39 cellular contexts compared by ENCODE assay signal in the genomic region with DNA sequence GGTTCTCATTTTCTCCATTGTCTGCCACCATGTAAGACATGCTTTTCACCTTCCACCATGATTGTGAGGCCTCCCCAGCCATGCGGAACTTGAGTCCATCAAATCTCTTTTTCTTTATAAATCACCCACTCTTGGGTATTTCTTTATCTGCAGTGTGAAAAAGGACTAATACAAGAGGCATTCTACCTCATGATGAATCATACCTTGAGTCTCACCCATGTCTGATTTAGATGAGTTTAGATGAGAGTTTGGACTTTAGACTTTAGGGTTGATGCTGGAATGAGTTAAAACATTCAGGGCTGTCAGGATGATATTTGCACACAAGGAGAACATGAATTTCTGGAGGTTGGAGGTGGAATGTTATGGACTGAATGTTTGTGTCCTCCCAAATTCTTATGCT.
"Had no signal": no experiment of that assay in that cellular context is flagged by ENCODE, and none has a peak within 500 bp of the region (broad histone marks: within the 10 kb centered on the region; RNA-seq: fewer than 3 reads in every experiment).

No MANE protein-coding gene starts in this region.

- ATAC-seq: activated CD8-positive, alpha-beta T cell treated with anti-CD3 and anti-CD28 coated beads for 36 hours; activated naive CD4-positive, alpha-beta T cell treated with anti-CD3 and anti-CD28 coated beads, Interleukin-2, amount 50 U/mL, for 72 hours; activated T-cell treated with anti-CD3 and anti-CD28 coated beads, Interleukin-2, amount 50 U/mL, for 4 hours; activated T-cell treated with anti-CD3 and anti-CD28 coated beads, Interleukin-2, amount 50 U/mL, for 72 hours; activated T-helper 17 cell treated with anti-CD3 and anti-CD28 coated beads, Interleukin-2, amount 50 U/mL, for 72 hours; body of pancreas had no signal

- H3K36me3 Mint-ChIP-seq: activated CD4-positive, alpha-beta memory T cell treated with anti-CD3 and anti-CD28 coated beads for 36 hours; activated naive CD8-positive, alpha-beta T cell treated with anti-CD3 and anti-CD28 coated beads for 36 hours had no signal

- H3K27me3 ChIP-seq: adrenal gland, body of pancreas, brain microvascular endothelial cell, breast epithelium, cardiac muscle cell had no signal

- H3K4me3 Mint-ChIP-seq: activated B cell treated with CpG ODN at 0.5 μM for 24 hours; activated CD4-positive, alpha-beta memory T cell treated with anti-CD3 and anti-CD28 coated beads for 36 hours; activated CD4-positive, alpha-beta T cell treated with anti-CD3 and anti-CD28 coated beads, Interleukin-2, amount 10 ng/mL, durations not matched to agents 24 days and 14 days; activated CD8-positive, alpha-beta T cell treated with anti-CD3 and anti-CD28 coated beads for 36 hours; activated naive CD4-positive, alpha-beta T cell treated with anti-CD3 and anti-CD28 coated beads for 36 hours; activated naive CD8-positive, alpha-beta T cell treated with anti-CD3 and anti-CD28 coated beads for 36 hours; activated T-cell treated with anti-CD3 and anti-CD28 coated beads, Interleukin-2, amount 50 U/mL, for 4 hours; activated T-cell treated with anti-CD3 and anti-CD28 coated beads, Interleukin-2, amount 50 U/mL, for 72 hours; activated T-helper 1 cell treated with anti-CD3 and anti-CD28 coated beads, Interleukin-12 subunit alpha, Interleukin-12 subunit beta, Interleukin-2, Interleukin-4 antibody, amounts not matched to agents 30 ng/mL and 10 ng/mL and 1 ng/mL, durations not matched to agents 14 hours and 24 hours and 36 hours; activated T-helper 17 cell treated with anti-CD3 and anti-CD28 coated beads, Interleukin-2, amount 50 U/mL, for 72 hours; central memory CD8-positive, alpha-beta T cell; T-helper 1 cell treated with Interleukin-12 subunit alpha and Interleukin-12 subunit beta and Interleukin-4 antibody, amounts not matched to agents 30 μg/mL and 1 μg/mL, for 36 hours; T-helper 2 cell treated with Interferon-gamma antibody and Interleukin-4, amounts not matched to agents 5 μg/mL and 100 μg/mL, for 36 hours had no signal

- H3K27ac Mint-ChIP-seq: activated B cell treated with CpG ODN at 0.5 μM for 24 hours; activated CD4-positive, alpha-beta memory T cell treated with anti-CD3 and anti-CD28 coated beads for 36 hours; activated CD4-positive, alpha-beta T cell treated with anti-CD3 and anti-CD28 coated beads, Interleukin-2, amount 10 ng/mL, durations not matched to agents 24 days and 14 days; activated CD8-positive, alpha-beta T cell treated with anti-CD3 and anti-CD28 coated beads for 36 hours; activated naive CD4-positive, alpha-beta T cell treated with anti-CD3 and anti-CD28 coated beads for 36 hours; activated naive CD4-positive, alpha-beta T cell treated with anti-CD3 and anti-CD28 coated beads, Interleukin-2, amount 50 U/mL, for 72 hours; activated naive CD8-positive, alpha-beta T cell treated with anti-CD3 and anti-CD28 coated beads for 36 hours; activated T-cell treated with anti-CD3 and anti-CD28 coated beads, Interleukin-2, amount 50 U/mL, for 72 hours; activated T-helper 1 cell treated with anti-CD3 and anti-CD28 coated beads, Interleukin-12 subunit alpha, Interleukin-12 subunit beta, Interleukin-2, Interleukin-4 antibody, amounts not matched to agents 30 ng/mL and 10 ng/mL and 1 ng/mL, durations not matched to agents 14 hours and 24 hours and 36 hours; activated T-helper 17 cell treated with anti-CD3 and anti-CD28 coated beads, Interleukin-2, amount 50 U/mL, for 72 hours; T-helper 1 cell treated with Interleukin-12 subunit alpha and Interleukin-12 subunit beta and Interleukin-4 antibody, amounts not matched to agents 30 μg/mL and 1 μg/mL, for 36 hours; T-helper 2 cell treated with Interferon-gamma antibody and Interleukin-4, amounts not matched to agents 5 μg/mL and 100 μg/mL, for 36 hours had no signal

- H3K27me3 Mint-ChIP-seq: activated B cell treated with CpG ODN at 0.5 μM for 24 hours; activated CD4-positive, alpha-beta memory T cell treated with anti-CD3 and anti-CD28 coated beads for 36 hours; activated CD4-positive, alpha-beta T cell treated with anti-CD3 and anti-CD28 coated beads, Interleukin-2, amount 10 ng/mL, durations not matched to agents 24 days and 14 days; activated CD8-positive, alpha-beta T cell treated with anti-CD3 and anti-CD28 coated beads for 36 hours; activated naive CD8-positive, alpha-beta T cell treated with anti-CD3 and anti-CD28 coated beads for 36 hours; activated T-helper 17 cell treated with anti-CD3 and anti-CD28 coated beads, Interleukin-2, amount 50 U/mL, for 72 hours; central memory CD8-positive, alpha-beta T cell had no signal

- FAIRE-seq: TTC549 had no signal

- H3K36me3 ChIP-seq: adrenal gland, brain microvascular endothelial cell, breast epithelium, cardiac muscle cell had no signal

- H3K9me3 ChIP-seq: adrenal gland, body of pancreas, breast epithelium had no signal

- H3K27ac ChIP-seq: adrenal gland, body of pancreas, brain microvascular endothelial cell, breast epithelium, cardiac muscle cell, VCaP had no signal

- DNase-seq: activated B cell treated with CpG ODN at 0.5 μM for 24 hours; activated CD4-positive, alpha-beta memory T cell treated with anti-CD3 and anti-CD28 coated beads for 36 hours; activated CD4-positive, alpha-beta T cell treated with anti-CD3 and anti-CD28 coated beads for 4 hours; activated CD4-positive, alpha-beta T cell treated with anti-CD3 and anti-CD28 coated beads, Interleukin-2, amount 10 ng/mL, durations not matched to agents 24 days and 14 days; activated CD4-positive, alpha-beta T cell treated with anti-CD3 and anti-CD28 coated beads, Interleukin-2, amount 50 U/mL, for 1 hour; activated CD4-positive, alpha-beta T cell treated with anti-CD3 and anti-CD28 coated beads, Interleukin-2, amount 50 U/mL, for 4 hours; activated CD4-positive, CD25-positive, alpha-beta regulatory T cell treated with anti-CD3 and anti-CD28 coated beads, Interleukin-2, amount 50 U/mL, for 72 hours; activated CD8-positive, alpha-beta memory T cell treated with anti-CD3 and anti-CD28 coated beads, Interleukin-2, amount 50 U/mL, for 4 hours; activated CD8-positive, alpha-beta T cell treated with anti-CD3 and anti-CD28 coated beads for 36 hours; activated effector memory CD4-positive, alpha-beta T cell treated with anti-CD3 and anti-CD28 coated beads, Interleukin-2, amount 50 U/mL, for 16 hours; activated gamma-delta T cell treated with Interleukin-2 at 50 U/mL for 16 hours; activated naive CD4-positive, alpha-beta T cell; activated naive CD4-positive, alpha-beta T cell treated with anti-CD3 and anti-CD28 coated beads for 36 hours; activated naive CD4-positive, alpha-beta T cell treated with anti-CD3 and anti-CD28 coated beads, Interleukin-2, amount 50 U/mL, for 16 hours; activated naive CD8-positive, alpha-beta T cell treated with anti-CD3 and anti-CD28 coated beads for 36 hours; activated T-cell treated with anti-CD3 and anti-CD28 coated beads for 4 hours; activated T-cell treated with anti-CD3 and anti-CD28 coated beads, Interleukin-2, amount 50 U/mL, for 1 hour; activated T-cell treated with anti-CD3 and anti-CD28 coated beads, Interleukin-2, amount 50 U/mL, for 4 hours; activated T-cell treated with anti-CD3 and anti-CD28 coated beads, Interleukin-2, amount 50 U/mL, for 72 hours; adrenal gland; amniotic stem cell; aorta; body of pancreas; brain microvascular endothelial cell; caudate nucleus; cerebellar nuclear complex; T-helper 1 cell; T-helper 2 cell; T-helper 9 cell had no signal

- H3K9me3 Mint-ChIP-seq: activated CD4-positive, alpha-beta T cell treated with anti-CD3 and anti-CD28 coated beads, Interleukin-2, amount 10 ng/mL, durations not matched to agents 24 days and 14 days had no signal

- H3K4me1 ChIP-seq: adrenal gland, body of pancreas, breast epithelium had no signal

- H3K4me3 ChIP-seq: adrenal gland, body of pancreas, breast epithelium, cardiac muscle cell had no signal

- H3K4me1 Mint-ChIP-seq: activated B cell treated with CpG ODN at 0.5 μM for 24 hours; activated CD4-positive, alpha-beta T cell treated with anti-CD3 and anti-CD28 coated beads, Interleukin-2, amount 10 ng/mL, durations not matched to agents 24 days and 14 days; activated naive CD8-positive, alpha-beta T cell treated with anti-CD3 and anti-CD28 coated beads for 36 hours; activated T-helper 17 cell treated with anti-CD3 and anti-CD28 coated beads, Interleukin-2, amount 50 U/mL, for 72 hours; central memory CD8-positive, alpha-beta T cell had no signal
